In the genomic region with DNA sequence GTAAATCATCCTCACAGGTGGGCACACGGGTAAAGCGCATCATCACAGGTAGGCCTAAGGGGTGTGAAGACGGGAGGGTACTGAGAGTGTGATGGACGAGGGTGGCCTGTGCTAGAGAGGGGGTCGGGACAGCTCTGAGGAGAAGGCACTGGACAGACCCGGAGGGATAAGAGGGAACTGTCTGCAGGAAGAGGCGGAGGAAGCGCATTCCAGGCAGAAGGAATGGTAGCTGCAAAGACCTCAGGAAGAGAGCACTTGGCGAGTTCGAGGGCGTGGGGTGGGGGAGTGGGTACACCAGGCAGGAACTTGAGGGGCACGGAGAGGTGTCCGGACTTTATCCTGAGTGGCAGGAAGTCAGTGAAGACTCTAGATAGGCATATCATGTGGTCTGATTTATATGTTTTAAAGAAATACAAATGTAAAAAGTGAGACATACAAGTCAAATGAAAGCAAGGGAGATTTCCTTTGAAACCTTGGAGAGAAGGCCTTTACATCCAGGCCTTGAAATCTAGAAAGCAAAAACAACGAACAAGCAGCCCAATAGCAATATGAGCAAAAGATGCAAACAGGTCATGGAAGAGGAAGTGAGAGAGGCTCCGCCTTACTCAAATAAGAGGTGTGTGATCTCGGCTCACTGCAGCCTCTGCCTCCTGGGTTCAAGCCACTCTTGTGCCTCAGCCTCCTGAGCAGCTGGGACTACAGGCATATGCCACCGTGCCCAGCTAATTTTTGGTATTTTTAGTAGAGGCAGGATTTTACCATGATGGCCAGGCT, we compare ENCODE assay signal across 8 cellular contexts. TPM values are rescaled to one million over a fixed set of nuclear protein-coding genes. Genes with fewer than 3 reads are reported as not detected.
A peak's percentile ranks its signal among the peaks of the same experiment; 100 is the strongest.
DNase-seq lines count a peak whose midpoint lies in the region; ATAC-seq and FAIRE-seq lines count a peak whose summit lies in the region.

No MANE protein-coding gene starts in this region.

- ATAC-seq in GM19043 (IDR thresholded peaks at IDR 0.05; ENCODE audit: low read depth, unreplicated experiment) (peak; percentile 54), HG03571 (IDR thresholded peaks at IDR 0.05; ENCODE audit: unreplicated experiment) (peak; percentile 40), HG02970 (IDR thresholded peaks at IDR 0.05; ENCODE audit: low FRiP score, unreplicated experiment) (no peak)
- ATAC-seq in activated T-helper 17 cell treated with anti-CD3 and anti-CD28 coated beads, Interleukin-2, amount 50 U/mL, for 72 hours (replicated peaks) = no peak

- H3K4me1 Mint-ChIP-seq in activated T-helper 17 cell treated with anti-CD3 and anti-CD28 coated beads, Interleukin-2, amount 50 U/mL, for 72 hours = peaks cover 26% of the 10 kb centered on the region

- peak; percentile 20 for DNase-seq in CD1c-positive myeloid dendritic cell (ENCODE audit: extremely low spot score)
- DNase-seq in frontal cortex (ENCODE audit: low spot score in 2 of 2) = no peak
- no peak for DNase-seq in islet precursor cell
- no peak for DNase-seq in NCI-H2227 treated with DMSO at 0.1 percent for 48 hours (lab: John Stamatoyannopoulos, UW)

- peak overlapping the region; percentile 60 for H3K4me3 Mint-ChIP-seq in activated T-helper 17 cell treated with anti-CD3 and anti-CD28 coated beads, Interleukin-2, amount 50 U/mL, for 72 hours

- FAIRE-seq in frontal cortex (lab: Jason Lieb, UNC) = no peak

- no peaks in the 10 kb centered on the region for H3K27me3 Mint-ChIP-seq in activated T-helper 17 cell treated with anti-CD3 and anti-CD28 coated beads, Interleukin-2, amount 50 U/mL, for 72 hours

- H3K36me3 Mint-ChIP-seq in activated T-helper 17 cell treated with anti-CD3 and anti-CD28 coated beads, Interleukin-2, amount 50 U/mL, for 72 hours (ENCODE audit: low read depth) = no peaks in the 10 kb centered on the region

- peak overlapping the region; percentile 66 for H3K27ac Mint-ChIP-seq in activated T-helper 17 cell treated with anti-CD3 and anti-CD28 coated beads, Interleukin-2, amount 50 U/mL, for 72 hours

- peaks cover 4% of the 10 kb centered on the region for H3K9me3 Mint-ChIP-seq in activated T-helper 17 cell treated with anti-CD3 and anti-CD28 coated beads, Interleukin-2, amount 50 U/mL, for 72 hours

RNA-seq across cellular contexts. Expression of gene LHPP, which starts 3.6 kb away (rescaled TPM):
- 10 to 100 TPM in 1 of 2 donors, 1 to 10 TPM in 1; 7.4 to 10.6 TPM for total RNA-seq in activated T-helper 17 cell treated with anti-CD3 and anti-CD28 coated beads, Interleukin-2, amount 50 U/mL, for 72 hours
- total RNA-seq in frontal cortex = 16.3 TPM

RNA-seq across cellular contexts. Expression of gene NKX1-2, which starts 15.4 kb away (rescaled TPM):
- total RNA-seq in activated T-helper 17 cell treated with anti-CD3 and anti-CD28 coated beads, Interleukin-2, amount 50 U/mL, for 72 hours = not detected
- under 0.01 TPM for total RNA-seq in frontal cortex

RNA-seq across cellular contexts. Expression of gene OAT, which starts 46.5 kb away (rescaled TPM):
- 10 to 100 TPM; 21.0 to 35.6 TPM for total RNA-seq in activated T-helper 17 cell treated with anti-CD3 and anti-CD28 coated beads, Interleukin-2, amount 50 U/mL, for 72 hours
- total RNA-seq in frontal cortex = 157 TPM

Comparison
In these comparisons a context has a peak if more than half of its experiments do, and no peak if none do; other contexts are left out.
1. ATAC-seq: peak in GM19043 (single experiment) and HG03571 (single experiment); none in activated T-helper 17 cell treated with anti-CD3 and anti-CD28 coated beads, Interleukin-2, amount 50 U/mL, for 72 hours (single experiment) and HG02970 (single experiment).